ENCODE assay signal across 19 cellular contexts in genomic region chr2:120783969-120784372, GRCh38. TPM values are rescaled to one million over a fixed set of nuclear protein-coding genes. Genes with fewer than 3 reads are reported as not detected.
"Had no signal": no experiment of that assay in that cellular context is flagged by ENCODE, and none has a peak within 500 bp of the region (broad histone marks: within the 10 kb centered on the region; RNA-seq: fewer than 3 reads in every experiment).

No MANE protein-coding gene starts in this region.

- H3K9me3 ChIP-seq: breast epithelium, thyroid gland, uterus had no signal

- H3K79me2 ChIP-seq: parathyroid adenoma had no signal

- DNase-seq: activated CD4-positive, alpha-beta T cell treated with anti-CD3 and anti-CD28 coated beads, Interleukin-2, amount 50 U/mL, for 4 hours; activated CD8-positive, alpha-beta memory T cell treated with anti-CD3 and anti-CD28 coated beads, Interleukin-2, amount 10 ng/mL, durations not matched to agents 7 days and 5 days; activated effector memory CD4-positive, alpha-beta T cell treated with anti-CD3 and anti-CD28 coated beads, Interleukin-2, amount 50 U/mL, for 16 hours; activated T-cell treated with anti-CD3 and anti-CD28 coated beads, Interleukin-2, amount 50 U/mL, for 4 hours; amygdala; dorsolateral prefrontal cortex; hypothalamus; immature natural killer cell; natural killer cell; retina; thyroid gland; uterus had no signal

- ATAC-seq: activated CD8-positive, alpha-beta memory T cell treated with anti-CD3 and anti-CD28 coated beads, Interleukin-2, amount 10 ng/mL, durations not matched to agents 7 days and 5 days; activated T-cell treated with anti-CD3 and anti-CD28 coated beads, Interleukin-2, amount 50 U/mL, for 4 hours; natural killer cell had no signal

- H3K36me3 ChIP-seq: breast epithelium, thyroid gland, uterus had no signal

- H3K36me3 Mint-ChIP-seq: activated CD8-positive, alpha-beta memory T cell treated with anti-CD3 and anti-CD28 coated beads, Interleukin-2, amount 10 ng/mL, durations not matched to agents 7 days and 5 days; activated naive CD8-positive, alpha-beta T cell; immature natural killer cell; natural killer cell had no signal

- H3K4me3 Mint-ChIP-seq: activated CD8-positive, alpha-beta memory T cell treated with anti-CD3 and anti-CD28 coated beads, Interleukin-2, amount 10 ng/mL, durations not matched to agents 7 days and 5 days; activated naive CD8-positive, alpha-beta T cell; activated T-cell treated with anti-CD3 and anti-CD28 coated beads, Interleukin-2, amount 50 U/mL, for 4 hours; immature natural killer cell; natural killer cell; T-helper 1 cell treated with Interleukin-12 subunit alpha and Interleukin-12 subunit beta and Interleukin-4 antibody, amounts not matched to agents 30 μg/mL and 1 μg/mL, for 36 hours had no signal

- H3K27ac Mint-ChIP-seq: activated CD8-positive, alpha-beta memory T cell treated with anti-CD3 and anti-CD28 coated beads, Interleukin-2, amount 10 ng/mL, durations not matched to agents 7 days and 5 days; activated naive CD8-positive, alpha-beta T cell; immature natural killer cell; natural killer cell; T-helper 1 cell treated with Interleukin-12 subunit alpha and Interleukin-12 subunit beta and Interleukin-4 antibody, amounts not matched to agents 30 μg/mL and 1 μg/mL, for 36 hours had no signal

- H3K27me3 ChIP-seq: breast epithelium, thyroid gland, uterus had no signal

- H3K27me3 Mint-ChIP-seq: activated CD8-positive, alpha-beta memory T cell treated with anti-CD3 and anti-CD28 coated beads, Interleukin-2, amount 10 ng/mL, durations not matched to agents 7 days and 5 days; activated naive CD8-positive, alpha-beta T cell had no signal

- H3K4me3 ChIP-seq: breast epithelium, dorsolateral prefrontal cortex, lung, smooth muscle cell, thyroid gland, uterus had no signal

- H3K9me3 Mint-ChIP-seq: activated T-cell treated with anti-CD3 and anti-CD28 coated beads, Interleukin-2, amount 50 U/mL, for 4 hours; immature natural killer cell; natural killer cell; T-helper 1 cell treated with Interleukin-12 subunit alpha and Interleukin-12 subunit beta and Interleukin-4 antibody, amounts not matched to agents 30 μg/mL and 1 μg/mL, for 36 hours had no signal

- H3K27ac ChIP-seq: breast epithelium, dorsolateral prefrontal cortex, parathyroid adenoma, thyroid gland, uterus had no signal

- H3K4me1 ChIP-seq: breast epithelium, parathyroid adenoma, uterus had no signal

- H2AFZ ChIP-seq: parathyroid adenoma had no signal

RNA-seq across cellular contexts. Expression of gene GLI2, which starts 48.3 kb away (rescaled TPM):
- total RNA-seq: mononuclear cell, natural killer cell had no signal
- polyA plus RNA-seq: immature natural killer cell had no signal
